Comparison of ENCODE assay signal across 2 cellular contexts in the genomic region with DNA sequence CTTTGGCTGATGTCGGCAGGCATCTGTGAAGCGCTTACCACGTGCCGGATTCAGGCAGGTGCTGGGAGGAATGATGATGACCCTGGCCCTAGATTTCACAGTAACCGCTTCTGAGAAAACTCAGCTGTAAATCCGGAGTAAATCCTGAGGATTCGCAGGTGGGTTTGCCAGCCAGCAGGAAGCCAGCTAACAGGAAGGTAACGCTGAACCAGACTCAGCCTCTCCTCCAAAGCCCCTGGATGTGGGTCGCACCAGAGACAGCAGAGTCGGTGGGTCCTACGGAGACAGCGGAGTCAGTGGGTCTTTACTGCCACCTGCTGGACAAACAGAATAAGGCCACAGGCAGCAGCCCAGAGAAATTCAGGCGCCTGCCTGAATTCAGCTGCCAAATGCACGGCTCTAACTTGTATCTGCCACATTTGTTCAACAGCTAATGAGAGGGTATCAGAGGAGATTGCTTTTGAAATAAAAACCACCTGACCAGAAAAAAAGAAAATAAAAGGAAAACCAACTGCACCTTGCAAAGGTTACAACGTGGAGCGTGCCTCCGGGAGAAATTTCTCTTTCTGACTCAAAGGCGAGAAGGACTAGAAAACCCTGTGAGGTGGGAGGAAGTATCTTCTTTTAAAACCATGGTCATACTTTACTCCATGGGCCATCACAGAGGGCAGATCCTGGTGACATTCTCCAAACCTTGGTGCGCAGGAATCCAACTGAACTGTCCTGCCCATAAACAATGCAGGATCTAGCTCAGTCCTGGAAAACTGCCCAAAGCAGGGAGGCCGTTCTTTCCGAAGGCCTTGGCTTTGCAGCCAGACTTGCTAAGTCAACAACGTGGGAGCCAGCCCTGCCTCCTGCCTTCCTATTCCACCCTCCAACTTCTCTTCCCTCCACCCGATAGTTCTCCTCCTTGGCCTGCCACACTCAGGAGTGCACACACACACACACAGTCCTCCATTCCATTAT.
A peak's percentile ranks its signal among the peaks of the same experiment; 100 is the strongest.
TF ChIP-seq lines count a peak whose summit lies in the region.

No MANE protein-coding gene starts in this region.

TF ChIP-seq in HEK293T, 16 proteins besides CTCF, POLR2A, EP300 and RAD21:
- no peak for TF ChIP-seq HDGF (IDR thresholded peaks at IDR 0.05; ENCODE audit: borderline replicate concordance)
- peak; percentile 38; the same call in 1 of the 2 replicates for TF ChIP-seq L3MBTL2 (conservative IDR thresholded peaks at IDR 0.05)

TF ChIP-seq in H1, 55 proteins besides CTCF, POLR2A, EP300 and RAD21:
- TF ChIP-seq JUND (IDR thresholded peaks at IDR 0.05; ENCODE audit: low read length) = no peak
- TF ChIP-seq TCF12 (IDR thresholded peaks at IDR 0.05; ENCODE audit: low read depth, low read length) = 0 out of 2 replicates have a peak, but pooled peaks have one; percentile 6
- 0 out of 2 replicates have a peak, but pooled peaks have one; percentile 19 for TF ChIP-seq YY1 (IDR thresholded peaks at IDR 0.05; ENCODE audit: low read depth, low read length)
- TF ChIP-seq SAP30 (IDR thresholded peaks at IDR 0.05; ENCODE audit: insufficient read depth, insufficient replicate concordance, low read length) = no peak
- TF ChIP-seq TBP (IDR thresholded peaks at IDR 0.05; ENCODE audit: low read depth, low read length) = 0 out of 2 replicates have a peak, but pooled peaks have one; percentile 23
- no peak for TF ChIP-seq SIX5 (IDR thresholded peaks at IDR 0.05; ENCODE audit: low read depth, low read length)
- no peak for TF ChIP-seq NANOG (IDR thresholded peaks at IDR 0.05; ENCODE audit: insufficient read depth, low read depth, low read length, poor library complexity, severe bottlenecking)
- TF ChIP-seq ASH2L (IDR thresholded peaks at IDR 0.05; ENCODE audit: low read length) = no peak
- TF ChIP-seq HDAC2 (IDR thresholded peaks at IDR 0.05; ENCODE audit: borderline replicate concordance in 1 of 2, low read depth in 2 of 2, low read length in 2 of 2) = no peak
- TF ChIP-seq, protein P1, sequence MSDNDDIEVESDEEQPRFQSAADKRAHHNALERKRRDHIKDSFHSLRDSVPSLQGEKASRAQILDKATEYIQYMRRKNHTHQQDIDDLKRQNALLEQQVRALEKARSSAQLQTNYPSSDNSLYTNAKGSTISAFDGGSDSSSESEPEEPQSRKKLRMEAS (IDR thresholded peaks at IDR 0.05) = peak; percentile 89
- TF ChIP-seq, protein P2, sequence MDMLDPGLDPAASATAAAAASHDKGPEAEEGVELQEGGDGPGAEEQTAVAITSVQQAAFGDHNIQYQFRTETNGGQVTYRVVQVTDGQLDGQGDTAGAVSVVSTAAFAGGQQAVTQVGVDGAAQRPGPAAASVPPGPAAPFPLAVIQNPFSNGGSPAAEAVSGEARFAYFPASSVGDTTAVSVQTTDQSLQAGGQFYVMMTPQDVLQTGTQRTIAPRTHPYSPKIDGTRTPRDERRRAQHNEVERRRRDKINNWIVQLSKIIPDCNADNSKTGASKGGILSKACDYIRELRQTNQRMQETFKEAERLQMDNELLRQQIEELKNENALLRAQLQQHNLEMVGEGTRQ (IDR thresholded peaks at IDR 0.05; ENCODE audit: low read length) = peak; percentile 29; the same call in 1 of the 2 replicates
- TF ChIP-seq, protein P3, sequence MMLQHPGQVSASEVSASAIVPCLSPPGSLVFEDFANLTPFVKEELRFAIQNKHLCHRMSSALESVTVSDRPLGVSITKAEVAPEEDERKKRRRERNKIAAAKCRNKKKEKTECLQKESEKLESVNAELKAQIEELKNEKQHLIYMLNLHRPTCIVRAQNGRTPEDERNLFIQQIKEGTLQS (IDR thresholded peaks at IDR 0.05; ENCODE audit: insufficient read depth, low read depth, low read length) = no peak
- TF ChIP-seq KDM5A (IDR thresholded peaks at IDR 0.05; ENCODE audit: low read length) = no peak
- TF ChIP-seq POU5F1 (IDR thresholded peaks at IDR 0.05; ENCODE audit: low read depth, low read length) = no peak
- no peak for TF ChIP-seq CEBPB (IDR thresholded peaks at IDR 0.05; ENCODE audit: low read depth, low read length)
- no peak for TF ChIP-seq CREB1 (IDR thresholded peaks at IDR 0.05)
- no peak for TF ChIP-seq SRF (IDR thresholded peaks at IDR 0.05; ENCODE audit: low read depth, low read length)
- no peak for TF ChIP-seq RXRA (IDR thresholded peaks at IDR 0.05; ENCODE audit: insufficient read depth, low read depth, low read length)
- peak; percentile 66; the same call in 1 of the 2 replicates for TF ChIP-seq GABPA (IDR thresholded peaks at IDR 0.05; ENCODE audit: borderline replicate concordance, insufficient read depth, low read length)
- TF ChIP-seq EGR1 (IDR thresholded peaks at IDR 0.05; ENCODE audit: borderline replicate concordance, low read depth, low read length) = no peak
- TF ChIP-seq BRCA1 (IDR thresholded peaks at IDR 0.05; ENCODE audit: low read depth, low read length) = no peak
- no peak for TF ChIP-seq SUZ12 (IDR thresholded peaks at IDR 0.05; ENCODE audit: low read length)
- 0 out of 2 replicates have a peak, but pooled peaks have one; percentile 16 for TF ChIP-seq TAF1 (IDR thresholded peaks at IDR 0.05; ENCODE audit: low read depth, low read length)
- TF ChIP-seq POLR2AphosphoS5 (IDR thresholded peaks at IDR 0.05; ENCODE audit: low read depth, low read length) = no peak
- no peak for TF ChIP-seq NRF1 (IDR thresholded peaks at IDR 0.05; ENCODE audit: low read depth, low read length)
- TF ChIP-seq JUN (IDR thresholded peaks at IDR 0.05; ENCODE audit: low read depth, low read length) = 0 out of 2 replicates have a peak, but pooled peaks have one; percentile 1
- TF ChIP-seq RFX5 (IDR thresholded peaks at IDR 0.05; ENCODE audit: borderline replicate concordance, low read depth, low read length) = no peak
- TF ChIP-seq, protein P4, sequence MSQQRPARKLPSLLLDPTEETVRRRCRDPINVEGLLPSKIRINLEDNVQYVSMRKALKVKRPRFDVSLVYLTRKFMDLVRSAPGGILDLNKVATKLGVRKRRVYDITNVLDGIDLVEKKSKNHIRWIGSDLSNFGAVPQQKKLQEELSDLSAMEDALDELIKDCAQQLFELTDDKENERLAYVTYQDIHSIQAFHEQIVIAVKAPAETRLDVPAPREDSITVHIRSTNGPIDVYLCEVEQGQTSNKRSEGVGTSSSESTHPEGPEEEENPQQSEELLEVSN (IDR thresholded peaks at IDR 0.05) = peak; percentile 78
